In the genomic region with DNA sequence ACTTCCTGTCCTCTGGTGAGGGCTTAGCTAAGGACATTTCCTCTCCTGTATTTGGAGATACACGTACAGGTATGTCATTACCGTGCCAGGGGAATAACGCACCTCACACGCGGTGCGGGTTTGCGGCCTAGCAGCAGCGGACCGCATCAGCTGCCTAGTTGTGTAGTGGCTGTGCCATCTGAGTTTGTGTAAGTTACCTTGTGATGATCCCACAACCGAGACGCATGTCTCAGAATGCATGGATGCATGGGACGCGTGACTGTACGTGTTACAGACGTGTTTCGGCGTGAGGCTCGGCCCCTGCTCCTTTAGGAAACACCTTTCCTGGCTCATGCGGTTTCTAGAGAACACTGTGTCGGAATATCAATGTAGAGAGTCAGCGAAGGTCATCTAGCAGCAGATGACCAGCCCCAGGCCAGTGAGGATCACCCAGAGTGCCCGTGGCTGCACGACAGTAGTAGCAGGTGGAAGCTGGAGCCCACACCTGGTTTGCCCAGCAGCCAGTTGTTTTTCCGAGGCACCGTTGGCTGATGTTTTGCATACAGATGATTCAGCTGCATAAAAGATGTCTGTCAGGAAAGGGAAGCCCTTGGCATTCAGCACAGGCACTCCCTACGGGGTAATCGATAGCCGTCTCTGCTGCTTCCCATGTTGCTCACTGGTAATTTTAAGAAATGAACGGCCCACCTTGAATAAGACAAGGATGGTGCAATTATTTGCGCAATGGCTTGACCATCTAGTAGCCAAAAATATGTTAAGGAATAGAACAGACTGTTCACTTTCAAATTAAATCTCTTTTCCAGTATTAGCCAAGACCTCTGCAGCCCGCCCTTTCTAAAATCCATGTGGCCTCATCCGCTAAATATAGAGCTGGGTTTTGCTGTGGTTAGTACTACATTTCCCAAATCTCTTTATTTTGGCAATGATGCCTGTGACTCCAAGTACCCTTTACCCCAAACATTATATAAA, we compare ENCODE assay signal across 1 cellular context.
TF ChIP-seq lines count a peak whose summit lies in the region.

No MANE protein-coding gene starts in this region.

TF ChIP-seq in HepG2, 621 proteins besides CTCF, POLR2A, EP300 and RAD21 (continued from another document and continues in another):
- TF ChIP-seq, protein P1, sequence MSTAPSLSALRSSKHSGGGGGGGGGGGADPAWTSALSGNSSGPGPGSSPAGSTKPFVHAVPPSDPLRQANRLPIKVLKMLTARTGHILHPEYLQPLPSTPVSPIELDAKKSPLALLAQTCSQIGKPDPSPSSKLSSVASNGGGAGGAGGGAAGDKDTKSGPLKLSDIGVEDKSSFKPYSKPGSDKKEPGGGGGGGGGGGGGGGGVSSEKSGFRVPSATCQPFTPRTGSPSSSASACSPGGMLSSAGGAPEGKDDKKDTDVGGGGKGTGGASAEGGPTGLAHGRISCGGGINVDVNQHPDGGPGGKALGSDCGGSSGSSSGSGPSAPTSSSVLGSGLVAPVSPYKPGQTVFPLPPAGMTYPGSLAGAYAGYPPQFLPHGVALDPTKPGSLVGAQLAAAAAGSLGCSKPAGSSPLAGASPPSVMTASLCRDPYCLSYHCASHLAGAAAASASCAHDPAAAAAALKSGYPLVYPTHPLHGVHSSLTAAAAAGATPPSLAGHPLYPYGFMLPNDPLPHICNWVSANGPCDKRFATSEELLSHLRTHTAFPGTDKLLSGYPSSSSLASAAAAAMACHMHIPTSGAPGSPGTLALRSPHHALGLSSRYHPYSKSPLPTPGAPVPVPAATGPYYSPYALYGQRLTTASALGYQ (CRISPR knock-in tag; IDR thresholded peaks at IDR 0.05) = no peak
- TF ChIP-seq, protein P2, sequence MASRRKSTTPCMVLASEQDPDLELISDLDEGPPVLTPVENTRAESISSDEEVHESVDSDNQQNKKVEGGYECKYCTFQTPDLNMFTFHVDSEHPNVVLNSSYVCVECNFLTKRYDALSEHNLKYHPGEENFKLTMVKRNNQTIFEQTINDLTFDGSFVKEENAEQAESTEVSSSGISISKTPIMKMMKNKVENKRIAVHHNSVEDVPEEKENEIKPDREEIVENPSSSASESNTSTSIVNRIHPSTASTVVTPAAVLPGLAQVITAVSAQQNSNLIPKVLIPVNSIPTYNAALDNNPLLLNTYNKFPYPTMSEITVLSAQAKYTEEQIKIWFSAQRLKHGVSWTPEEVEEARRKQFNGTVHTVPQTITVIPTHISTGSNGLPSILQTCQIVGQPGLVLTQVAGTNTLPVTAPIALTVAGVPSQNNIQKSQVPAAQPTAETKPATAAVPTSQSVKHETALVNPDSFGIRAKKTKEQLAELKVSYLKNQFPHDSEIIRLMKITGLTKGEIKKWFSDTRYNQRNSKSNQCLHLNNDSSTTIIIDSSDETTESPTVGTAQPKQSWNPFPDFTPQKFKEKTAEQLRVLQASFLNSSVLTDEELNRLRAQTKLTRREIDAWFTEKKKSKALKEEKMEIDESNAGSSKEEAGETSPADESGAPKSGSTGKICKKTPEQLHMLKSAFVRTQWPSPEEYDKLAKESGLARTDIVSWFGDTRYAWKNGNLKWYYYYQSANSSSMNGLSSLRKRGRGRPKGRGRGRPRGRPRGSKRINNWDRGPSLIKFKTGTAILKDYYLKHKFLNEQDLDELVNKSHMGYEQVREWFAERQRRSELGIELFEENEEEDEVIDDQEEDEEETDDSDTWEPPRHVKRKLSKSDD (CRISPR knock-in tag; IDR thresholded peaks at IDR 0.05; ENCODE audit: low read depth) = no peak
- TF ChIP-seq SOX6 (IDR thresholded peaks at IDR 0.05) = no peak
- peak; percentile 41; the same call in 1 of the 2 replicates for TF ChIP-seq SOX6 (CRISPR knock-in tag; IDR thresholded peaks at IDR 0.05)
- 0 out of 2 replicates have a peak, but pooled peaks have one; percentile 39 for TF ChIP-seq BRCA1 (CRISPR knock-in tag; IDR thresholded peaks at IDR 0.05)
- TF ChIP-seq ZFX (CRISPR knock-in tag; IDR thresholded peaks at IDR 0.05; ENCODE audit: low read depth) = peak; percentile 95
- no peak for TF ChIP-seq CCDC6 (CRISPR knock-in tag; IDR thresholded peaks at IDR 0.05)
- no peak for TF ChIP-seq ZNF121 (CRISPR knock-in tag; IDR thresholded peaks at IDR 0.05)
- TF ChIP-seq, protein P3, sequence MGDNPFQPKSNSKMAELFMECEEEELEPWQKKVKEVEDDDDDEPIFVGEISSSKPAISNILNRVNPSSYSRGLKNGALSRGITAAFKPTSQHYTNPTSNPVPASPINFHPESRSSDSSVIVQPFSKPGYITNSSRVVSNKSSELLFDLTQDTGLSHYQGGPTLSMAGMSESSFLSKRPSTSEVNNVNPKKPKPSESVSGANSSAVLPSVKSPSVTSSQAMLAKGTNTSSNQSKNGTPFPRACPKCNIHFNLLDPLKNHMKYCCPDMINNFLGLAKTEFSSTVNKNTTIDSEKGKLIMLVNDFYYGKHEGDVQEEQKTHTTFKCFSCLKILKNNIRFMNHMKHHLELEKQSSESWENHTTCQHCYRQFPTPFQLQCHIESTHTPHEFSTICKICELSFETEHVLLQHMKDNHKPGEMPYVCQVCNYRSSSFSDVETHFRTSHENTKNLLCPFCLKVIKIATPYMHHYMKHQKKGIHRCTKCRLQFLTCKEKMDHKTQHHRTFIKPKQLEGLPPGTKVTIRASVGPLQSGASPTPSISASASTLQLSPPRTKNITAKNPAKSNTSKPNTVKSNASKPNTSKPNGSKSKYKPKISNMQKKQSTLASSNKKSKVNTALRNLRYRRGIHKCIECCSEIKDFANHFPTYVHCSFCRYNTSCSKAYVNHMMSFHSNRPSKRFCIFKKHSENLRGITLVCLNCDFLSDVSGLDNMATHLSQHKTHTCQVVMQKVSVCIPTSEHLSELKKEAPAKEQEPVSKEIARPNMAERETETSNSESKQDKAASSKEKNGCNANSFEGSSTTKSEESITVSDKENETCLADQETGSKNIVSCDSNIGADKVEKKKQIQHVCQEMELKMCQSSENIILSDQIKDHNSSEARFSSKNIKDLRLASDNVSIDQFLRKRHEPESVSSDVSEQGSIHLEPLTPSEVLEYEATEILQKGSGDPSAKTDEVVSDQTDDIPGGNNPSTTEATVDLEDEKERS (CRISPR knock-in tag; IDR thresholded peaks at IDR 0.05) = no peak
- TF ChIP-seq PCBP2 (optimal IDR thresholded peaks at IDR 0.05; ENCODE audit: low read depth, low read length, poor library complexity, severe bottlenecking) = no peak
- no peak for TF ChIP-seq REL (CRISPR knock-in tag; conservative IDR thresholded peaks at IDR 0.05)
- no peak for TF ChIP-seq SIX1 (CRISPR knock-in tag; IDR thresholded peaks at IDR 0.05; ENCODE audit: borderline replicate concordance)
- no peak for TF ChIP-seq GATAD2A (CRISPR knock-in tag; IDR thresholded peaks at IDR 0.05)
- no peak for TF ChIP-seq ZNF644 (CRISPR knock-in tag; IDR thresholded peaks at IDR 0.05; ENCODE audit: low read depth)
- TF ChIP-seq RBM39 (IDR thresholded peaks at IDR 0.05; ENCODE audit: low read depth, low read length, poor library complexity, severe bottlenecking) = no peak
- no peak for TF ChIP-seq POGZ (CRISPR knock-in tag; IDR thresholded peaks at IDR 0.05)
- no peak for TF ChIP-seq ZNF614 (CRISPR knock-in tag; IDR thresholded peaks at IDR 0.05; ENCODE audit: borderline replicate concordance)
- TF ChIP-seq SAP130 (CRISPR knock-in tag; IDR thresholded peaks at IDR 0.05; ENCODE audit: low read depth) = peak; percentile 62
- no peak for TF ChIP-seq RFXANK (CRISPR knock-in tag; IDR thresholded peaks at IDR 0.05)
- no peak for TF ChIP-seq SRSF9 (IDR thresholded peaks at IDR 0.05; ENCODE audit: borderline replicate concordance, insufficient read depth, low read depth, low read length, poor library complexity, severe bottlenecking)
- TF ChIP-seq ZNF337 (CRISPR knock-in tag; IDR thresholded peaks at IDR 0.05; ENCODE audit: borderline replicate concordance, low read depth) = 0 out of 2 replicates have a peak, but pooled peaks have one; percentile 61
- TF ChIP-seq ZBTB7A (CRISPR knock-in tag; IDR thresholded peaks at IDR 0.05) = no peak
- no peak for TF ChIP-seq KLF13 (CRISPR knock-in tag; IDR thresholded peaks at IDR 0.05)
- no peak for TF ChIP-seq ZNF343 (CRISPR knock-in tag; IDR thresholded peaks at IDR 0.05)
- TF ChIP-seq, protein P4, sequence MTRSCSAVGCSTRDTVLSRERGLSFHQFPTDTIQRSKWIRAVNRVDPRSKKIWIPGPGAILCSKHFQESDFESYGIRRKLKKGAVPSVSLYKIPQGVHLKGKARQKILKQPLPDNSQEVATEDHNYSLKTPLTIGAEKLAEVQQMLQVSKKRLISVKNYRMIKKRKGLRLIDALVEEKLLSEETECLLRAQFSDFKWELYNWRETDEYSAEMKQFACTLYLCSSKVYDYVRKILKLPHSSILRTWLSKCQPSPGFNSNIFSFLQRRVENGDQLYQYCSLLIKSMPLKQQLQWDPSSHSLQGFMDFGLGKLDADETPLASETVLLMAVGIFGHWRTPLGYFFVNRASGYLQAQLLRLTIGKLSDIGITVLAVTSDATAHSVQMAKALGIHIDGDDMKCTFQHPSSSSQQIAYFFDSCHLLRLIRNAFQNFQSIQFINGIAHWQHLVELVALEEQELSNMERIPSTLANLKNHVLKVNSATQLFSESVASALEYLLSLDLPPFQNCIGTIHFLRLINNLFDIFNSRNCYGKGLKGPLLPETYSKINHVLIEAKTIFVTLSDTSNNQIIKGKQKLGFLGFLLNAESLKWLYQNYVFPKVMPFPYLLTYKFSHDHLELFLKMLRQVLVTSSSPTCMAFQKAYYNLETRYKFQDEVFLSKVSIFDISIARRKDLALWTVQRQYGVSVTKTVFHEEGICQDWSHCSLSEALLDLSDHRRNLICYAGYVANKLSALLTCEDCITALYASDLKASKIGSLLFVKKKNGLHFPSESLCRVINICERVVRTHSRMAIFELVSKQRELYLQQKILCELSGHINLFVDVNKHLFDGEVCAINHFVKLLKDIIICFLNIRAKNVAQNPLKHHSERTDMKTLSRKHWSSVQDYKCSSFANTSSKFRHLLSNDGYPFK (CRISPR knock-in tag; IDR thresholded peaks at IDR 0.05; ENCODE audit: borderline replicate concordance) = peak; percentile 49; the same call in 1 of the 2 replicates
- no peak for TF ChIP-seq ZNF570 (CRISPR knock-in tag; IDR thresholded peaks at IDR 0.05; ENCODE audit: borderline replicate concordance)
- TF ChIP-seq ZNF776 (CRISPR knock-in tag; IDR thresholded peaks at IDR 0.05) = no peak
- no peak for TF ChIP-seq ZNF773 (CRISPR knock-in tag; IDR thresholded peaks at IDR 0.05; ENCODE audit: borderline replicate concordance)
- TF ChIP-seq FIP1L1 (IDR thresholded peaks at IDR 0.05; ENCODE audit: borderline replicate concordance, insufficient read depth, low read depth, low read length) = no peak
- no peak; the same call in 1 of the 2 replicates for TF ChIP-seq ZNF451 (CRISPR knock-in tag; IDR thresholded peaks at IDR 0.05)
- TF ChIP-seq, protein P5, sequence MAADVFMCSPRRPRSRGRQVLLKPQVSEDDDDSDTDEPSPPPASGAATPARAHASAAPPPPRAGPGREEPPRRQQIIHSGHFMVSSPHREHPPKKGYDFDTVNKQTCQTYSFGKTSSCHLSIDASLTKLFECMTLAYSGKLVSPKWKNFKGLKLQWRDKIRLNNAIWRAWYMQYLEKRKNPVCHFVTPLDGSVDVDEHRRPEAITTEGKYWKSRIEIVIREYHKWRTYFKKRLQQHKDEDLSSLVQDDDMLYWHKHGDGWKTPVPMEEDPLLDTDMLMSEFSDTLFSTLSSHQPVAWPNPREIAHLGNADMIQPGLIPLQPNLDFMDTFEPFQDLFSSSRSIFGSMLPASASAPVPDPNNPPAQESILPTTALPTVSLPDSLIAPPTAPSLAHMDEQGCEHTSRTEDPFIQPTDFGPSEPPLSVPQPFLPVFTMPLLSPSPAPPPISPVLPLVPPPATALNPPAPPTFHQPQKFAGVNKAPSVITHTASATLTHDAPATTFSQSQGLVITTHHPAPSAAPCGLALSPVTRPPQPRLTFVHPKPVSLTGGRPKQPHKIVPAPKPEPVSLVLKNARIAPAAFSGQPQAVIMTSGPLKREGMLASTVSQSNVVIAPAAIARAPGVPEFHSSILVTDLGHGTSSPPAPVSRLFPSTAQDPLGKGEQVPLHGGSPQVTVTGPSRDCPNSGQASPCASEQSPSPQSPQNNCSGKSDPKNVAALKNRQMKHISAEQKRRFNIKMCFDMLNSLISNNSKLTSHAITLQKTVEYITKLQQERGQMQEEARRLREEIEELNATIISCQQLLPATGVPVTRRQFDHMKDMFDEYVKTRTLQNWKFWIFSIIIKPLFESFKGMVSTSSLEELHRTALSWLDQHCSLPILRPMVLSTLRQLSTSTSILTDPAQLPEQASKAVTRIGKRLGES (CRISPR knock-in tag; IDR thresholded peaks at IDR 0.05; ENCODE audit: borderline replicate concordance) = no peak
- TF ChIP-seq ZNF34 (CRISPR knock-in tag; IDR thresholded peaks at IDR 0.05; ENCODE audit: borderline replicate concordance) = 0 out of 2 replicates have a peak, but pooled peaks have one; percentile 44
- TF ChIP-seq ZNF619 (CRISPR knock-in tag; IDR thresholded peaks at IDR 0.05) = no peak
- no peak for TF ChIP-seq ZNF383 (CRISPR knock-in tag; IDR thresholded peaks at IDR 0.05; ENCODE audit: borderline replicate concordance)
- TF ChIP-seq ARNT (IDR thresholded peaks at IDR 0.05) = no peak
- peak; percentile 50 for TF ChIP-seq PHF8 (CRISPR knock-in tag; IDR thresholded peaks at IDR 0.05)
- TF ChIP-seq ATF1 (CRISPR knock-in tag; IDR thresholded peaks at IDR 0.05) = no peak
- no peak for TF ChIP-seq RARG (CRISPR knock-in tag; IDR thresholded peaks at IDR 0.05; ENCODE audit: low read depth)
- TF ChIP-seq SNRNP70 (IDR thresholded peaks at IDR 0.05; ENCODE audit: low read depth, low read length) = no peak
- TF ChIP-seq, protein P6, sequence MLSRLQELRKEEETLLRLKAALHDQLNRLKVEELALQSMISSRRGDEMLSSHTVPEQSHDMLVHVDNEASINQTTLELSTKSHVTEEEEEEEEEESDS (CRISPR knock-in tag; IDR thresholded peaks at IDR 0.05; ENCODE audit: borderline replicate concordance) = no peak
- TF ChIP-seq, protein P7, sequence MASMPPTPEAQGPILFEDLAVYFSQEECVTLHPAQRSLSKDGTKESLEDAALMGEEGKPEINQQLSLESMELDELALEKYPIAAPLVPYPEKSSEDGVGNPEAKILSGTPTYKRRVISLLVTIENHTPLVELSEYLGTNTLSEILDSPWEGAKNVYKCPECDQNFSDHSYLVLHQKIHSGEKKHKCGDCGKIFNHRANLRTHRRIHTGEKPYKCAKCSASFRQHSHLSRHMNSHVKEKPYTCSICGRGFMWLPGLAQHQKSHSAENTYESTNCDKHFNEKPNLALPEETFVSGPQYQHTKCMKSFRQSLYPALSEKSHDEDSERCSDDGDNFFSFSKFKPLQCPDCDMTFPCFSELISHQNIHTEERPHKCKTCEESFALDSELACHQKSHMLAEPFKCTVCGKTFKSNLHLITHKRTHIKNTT (CRISPR knock-in tag; IDR thresholded peaks at IDR 0.05) = no peak
- TF ChIP-seq KMT2B (CRISPR knock-in tag; IDR thresholded peaks at IDR 0.05) = 0 out of 2 replicates have a peak, but pooled peaks have one; percentile 36
- no peak for TF ChIP-seq ZNF749 (CRISPR knock-in tag; IDR thresholded peaks at IDR 0.05; ENCODE audit: borderline replicate concordance)
- no peak for TF ChIP-seq EHMT2 (IDR thresholded peaks at IDR 0.05; ENCODE audit: borderline replicate concordance, low read depth, low read length)
- TF ChIP-seq, protein P8, sequence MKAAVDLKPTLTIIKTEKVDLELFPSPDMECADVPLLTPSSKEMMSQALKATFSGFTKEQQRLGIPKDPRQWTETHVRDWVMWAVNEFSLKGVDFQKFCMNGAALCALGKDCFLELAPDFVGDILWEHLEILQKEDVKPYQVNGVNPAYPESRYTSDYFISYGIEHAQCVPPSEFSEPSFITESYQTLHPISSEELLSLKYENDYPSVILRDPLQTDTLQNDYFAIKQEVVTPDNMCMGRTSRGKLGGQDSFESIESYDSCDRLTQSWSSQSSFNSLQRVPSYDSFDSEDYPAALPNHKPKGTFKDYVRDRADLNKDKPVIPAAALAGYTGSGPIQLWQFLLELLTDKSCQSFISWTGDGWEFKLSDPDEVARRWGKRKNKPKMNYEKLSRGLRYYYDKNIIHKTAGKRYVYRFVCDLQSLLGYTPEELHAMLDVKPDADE (CRISPR knock-in tag; IDR thresholded peaks at IDR 0.05) = no peak
- no peak for TF ChIP-seq GTF2F1 (IDR thresholded peaks at IDR 0.05; ENCODE audit: low read length)
- no peak for TF ChIP-seq SYNCRIP (IDR thresholded peaks at IDR 0.05; ENCODE audit: insufficient read depth, low read depth, low read length)
- no peak for TF ChIP-seq ZNF234 (CRISPR knock-in tag; conservative IDR thresholded peaks at IDR 0.05)
